13 cellular contexts compared by ENCODE assay signal in genomic region chr7:2103071-2103898, GRCh38.
DNase-seq lines count a peak whose midpoint lies in the region; ATAC-seq, FAIRE-seq and TF ChIP-seq lines count a peak whose summit lies in the region.
"Had no signal": no experiment of that assay in that cellular context is flagged by ENCODE, and none has a peak within 500 bp of the region (broad histone marks: within the 10 kb centered on the region; RNA-seq: fewer than 3 reads in every experiment).

No MANE protein-coding gene starts in this region.

- H3K4me2 ChIP-seq in Karpas-422 (ENCODE audit: low read depth, low read length, poor library complexity, severe bottlenecking), result peak overlapping the region; percentile 39
- no peak overlapping the region for H3K4me2 ChIP-seq in H1 (ENCODE audit: insufficient read depth in 1 of 2, low read depth in 2 of 2, low read length in 2 of 2)
- H3K4me2 ChIP-seq in osteoblast (ENCODE audit: insufficient read depth, low read length), result peak overlapping the region; percentile 57

- H3K4ac ChIP-seq in H1 (replicated peaks; ENCODE audit: insufficient read length, low read depth, low read length), result peak overlapping the region; percentile 83

- TF ChIP-seq RAD21 in H1 (IDR thresholded peaks at IDR 0.05 in 1 of 2, conservative IDR thresholded peaks at IDR 0.05 in 1 of 2; ENCODE audit: low read depth in 2 of 2, low read length in 2 of 2), result no peak

- H2AK5ac ChIP-seq in H1 (ENCODE audit: low read depth, low read length), result peak overlapping the region; percentile 98

- H3K79me2 ChIP-seq in ACC112 (ENCODE audit: control insufficient read depth, insufficient read depth, low read length, unreplicated experiment), result peaks cover 3% of the 10 kb centered on the region
- no peaks in the 10 kb centered on the region; the same call in 1 of the 2 replicates for H3K79me2 ChIP-seq in Karpas-422 (ENCODE audit: low read length)
- H3K79me2 ChIP-seq in H1 (ENCODE audit: control insufficient read depth in 1 of 2, insufficient read depth in 2 of 2, low read length in 2 of 2), result peaks cover 0 to 7% of the 10 kb centered on the region in 2 experiments; a peak in 1 of 4 replicates
- peaks cover 10% of the 10 kb centered on the region for H3K79me2 ChIP-seq in osteoblast (ENCODE audit: insufficient read depth, low read length)

- peaks cover 28% of the 10 kb centered on the region for H3K4me1 ChIP-seq in ACC112 (ENCODE audit: control insufficient read depth, insufficient read depth, low read length, unreplicated experiment)
- peaks cover 40% of the 10 kb centered on the region for H3K4me1 ChIP-seq in Karpas-422 (ENCODE audit: low read length)
- peaks cover 0 to 24% (median 9%) of the 10 kb centered on the region in 4 experiments; a peak in 6 of 7 replicates for H3K4me1 ChIP-seq in H1 (replicated peaks in 1 of 4; ENCODE audit: control insufficient read depth in 3 of 4, insufficient read depth in 4 of 4, low read length in 3 of 4)
- H3K4me1 ChIP-seq in osteoblast (ENCODE audit: insufficient read depth, low read length), result peaks cover 18% of the 10 kb centered on the region
- H3K4me1 ChIP-seq: colonic mucosa had no signal

- H3K27me3 ChIP-seq in ACC112 (ENCODE audit: insufficient read depth, low read length) (no peaks in the 10 kb centered on the region), Karpas-422 (ENCODE audit: low read length) (no peaks in the 10 kb centered on the region), H1 (replicated peaks in 1 of 4; ENCODE audit: control insufficient read depth in 3 of 4, extremely low read depth in 1 of 4, insufficient read depth in 3 of 4, low read length in 3 of 4) (no peaks in the 10 kb centered on the region), osteoblast (ENCODE audit: insufficient read depth, low read length) (no peaks in the 10 kb centered on the region)
- H3K27me3 ChIP-seq: colonic mucosa, SJSA1, thyroid gland had no signal

- no peaks in the 10 kb centered on the region for H4K20me1 ChIP-seq in Karpas-422 (ENCODE audit: insufficient read depth, low read depth, low read length)
- peaks cover 0 to 11% of the 10 kb centered on the region in 2 experiments for H4K20me1 ChIP-seq in H1 (replicated peaks in 1 of 2; ENCODE audit: control insufficient read depth in 1 of 2, insufficient read depth in 2 of 2, low read length in 2 of 2)
- H4K20me1 ChIP-seq in osteoblast (ENCODE audit: insufficient read depth, low read length), result no peaks in the 10 kb centered on the region

- FAIRE-seq in H1 (lab: Jason Lieb, UNC), result no peak

- TF ChIP-seq EP300 in H1 (IDR thresholded peaks at IDR 0.05; ENCODE audit: borderline replicate concordance in 1 of 2, low read depth in 2 of 2, low read length in 2 of 2), result no peak

- peak overlapping the region; percentile 62; the same call in 1 of the 2 replicates for H2BK5ac ChIP-seq in H1 (ENCODE audit: low read depth, low read length)

- H3K18ac ChIP-seq in H1 (ENCODE audit: extremely low read depth, low read length), result 0 out of 2 replicates have a peak overlapping the region, but pooled peaks have one; percentile 26

- H3K79me1 ChIP-seq in H1 (ENCODE audit: low read depth, low read length), result peaks cover 11% of the 10 kb centered on the region

- no peak overlapping the region for H2BK20ac ChIP-seq in H1 (ENCODE audit: low read length)

- WGBS in H1 (ENCODE audit: extremely low coverage in 1 of 2, insufficient coverage in 1 of 2, insufficient read length in 1 of 2, insufficient replicate concordance in 2 of 2, low coverage in 1 of 2, low lambda C conversion rate in 2 of 2, missing lambda C conversion rate in 1 of 2), 2 experiments, result 92% methylated on average over 36 of the region's 39 CpGs; no CpG with 5 or more reads in 1 of the 2 experiments

- no peak for ATAC-seq in HG03571 (IDR thresholded peaks at IDR 0.05; ENCODE audit: unreplicated experiment)

- no peak overlapping the region for H3K23ac ChIP-seq in H1 (ENCODE audit: insufficient read length)

- peak overlapping the region; percentile 46; the same call in 1 of the 2 replicates for H3K9ac ChIP-seq in Karpas-422 (ENCODE audit: low read length)
- no peak overlapping the region for H3K9ac ChIP-seq in H1 (replicated peaks in 1 of 4; ENCODE audit: extremely low read depth in 1 of 4, low read depth in 3 of 4, low read length in 3 of 4)

- H3K27ac ChIP-seq in ACC112 (ENCODE audit: low read depth, low read length), result peak overlapping the region; percentile 33; the same call in 1 of the 2 replicates
- peak overlapping the region; percentile 44 for H3K27ac ChIP-seq in Karpas-422 (ENCODE audit: low read length)
- 0 out of 2 replicates have a peak overlapping the region, but pooled peaks have one; percentile 14 for H3K27ac ChIP-seq in H1 (ENCODE audit: low read depth, low read length)
- H3K27ac ChIP-seq in osteoblast (ENCODE audit: low read depth, low read length), result peak overlapping the region; percentile 78
- H3K27ac ChIP-seq: colonic mucosa, SJSA1, thyroid gland had no signal

- TF ChIP-seq POLR2A in H1 (IDR thresholded peaks at IDR 0.05; ENCODE audit: control extremely low read depth in 1 of 2, low read depth in 2 of 2, low read length in 2 of 2), result no peak

- no peak overlapping the region for H3K14ac ChIP-seq in H1 (ENCODE audit: insufficient read length)

- peak overlapping the region; percentile 20; the same call in 1 of the 2 replicates for H3K4me3 ChIP-seq in ACC112 (ENCODE audit: low read depth, low read length)
- H3K4me3 ChIP-seq in Karpas-422 (ENCODE audit: low read length), result peak overlapping the region; percentile 10; the same call in 1 of the 2 replicates
- no peak overlapping the region for H3K4me3 ChIP-seq in H1 (ENCODE audit: extremely low read depth in 1 of 4, insufficient read depth in 2 of 4, low read depth in 3 of 4, low read length in 4 of 4)
- no peak overlapping the region for H3K4me3 ChIP-seq in osteoblast (ENCODE audit: insufficient read depth, low read length)
- H3K4me3 ChIP-seq: colonic mucosa, SJSA1, thyroid gland had no signal

- DNase-seq in Karpas-422 (no peak), H1 (ENCODE audit: low read depth in 1 of 2, low spot score in 2 of 2) (no peak), osteoblast (ENCODE audit: insufficient read length, low spot score, missing footprints) (no peak), AG08395 (ENCODE audit: low spot score) (no peak), HT-29 (ENCODE audit: low spot score) (no peak)
- DNase-seq in NK-92 treated with Interleukin-12 subunit alpha and Interleukin-12 subunit beta, amount 100 ng/mL, for 24 hours (lab: John Stamatoyannopoulos, UW), result no peak
- DNase-seq: NCI-H1105 treated with DMSO at 0.1 percent for 48 hours had no signal

- H2AFZ ChIP-seq in ACC112 (ENCODE audit: low read length, unreplicated experiment) (no peak overlapping the region), Karpas-422 (ENCODE audit: low read length) (no peak overlapping the region), H1 (ENCODE audit: low read length) (no peak overlapping the region), osteoblast (ENCODE audit: low read length) (no peak overlapping the region)

- H3K23me2 ChIP-seq in H1 (ENCODE audit: low read depth, low read length), result peaks cover 6% of the 10 kb centered on the region; the same call in 1 of the 2 replicates

- peak overlapping the region; percentile 21 for H4K5ac ChIP-seq in H1 (ENCODE audit: insufficient read length, low read depth, low read length)

- H3K9me3 ChIP-seq in Karpas-422 (ENCODE audit: low read length) (no peaks in the 10 kb centered on the region), H1 (ENCODE audit: insufficient read depth in 2 of 2, low read depth in 1 of 2, low read length in 1 of 2) (no peaks in the 10 kb centered on the region), osteoblast (ENCODE audit: low read depth, low read length) (no peaks in the 10 kb centered on the region)
- H3K9me3 ChIP-seq: colonic mucosa, left ventricle myocardium inferior, SJSA1, thyroid gland had no signal

- TF ChIP-seq CTCF in H1 (IDR thresholded peaks at IDR 0.05; ENCODE audit: control extremely low read depth in 1 of 3, insufficient read depth in 1 of 3, low read depth in 1 of 3, low read length in 3 of 3) (no peak), osteoblast (IDR thresholded peaks at IDR 0.05; ENCODE audit: extremely low read depth, low read depth, low read length) (no peak)

- peak overlapping the region; percentile 90 for H4K8ac ChIP-seq in H1 (ENCODE audit: extremely low read depth, insufficient read depth, low read length)

- peak overlapping the region; percentile 39 for H2BK120ac ChIP-seq in H1 (replicated peaks; ENCODE audit: low read depth, low read length)

- no peaks in the 10 kb centered on the region for H3K9me2 ChIP-seq in Karpas-422 (replicated peaks; ENCODE audit: insufficient read depth, low read length)

- H2BK15ac ChIP-seq in H1 (ENCODE audit: low read length), result peak overlapping the region; percentile 88; the same call in 1 of the 2 replicates

- H2BK12ac ChIP-seq in H1 (ENCODE audit: low read depth, low read length), result peak overlapping the region; percentile 60

- POLR2A ChIA-PET in H1 (lab: Charles Lee; ENCODE audit: partially characterized antibody), result no interaction called here

- CTCF ChIA-PET in H1 (lab: Charles Lee; ENCODE audit: partially characterized antibody), result interaction anchor here (1.2 to 2.1 kb wide), 5 partner anchors 9 to 95 kb away, joined by 3 to 8 read pairs (median 4); no protein-coding TSS in a partner anchor

- H3K56ac ChIP-seq in H1 (replicated peaks; ENCODE audit: insufficient read length, low read depth, low read length), result no peak overlapping the region

- H4K91ac ChIP-seq in H1 (replicated peaks; ENCODE audit: insufficient read length, low read length), result peak overlapping the region; percentile 90

- H3K36me3 ChIP-seq in ACC112 (ENCODE audit: insufficient read depth, low read length) (no peaks in the 10 kb centered on the region), Karpas-422 (ENCODE audit: insufficient read depth, low read length) (no peaks in the 10 kb centered on the region), H1 (ENCODE audit: control insufficient read depth in 2 of 4, insufficient read depth in 4 of 4, low read length in 3 of 4) (no peaks in the 10 kb centered on the region; a peak in 1 of 8 replicates), osteoblast (ENCODE audit: insufficient read depth, low read length) (no peaks in the 10 kb centered on the region)
- H3K36me3 ChIP-seq: colonic mucosa, left ventricle myocardium inferior, SJSA1, thyroid gland had no signal

TF ChIP-seq in H1, 55 proteins besides CTCF, POLR2A, EP300 and RAD21:
- no peak for TF ChIP-seq RBBP5 (IDR thresholded peaks at IDR 0.05; ENCODE audit: borderline replicate concordance, low read depth, low read length)

Comparison
In these comparisons a context has a peak if more than half of its experiments do, and no peak if none do; other contexts are left out.
1. H3K27ac ChIP-seq: peak in every context shown above with its lines; median percentile 78 in osteoblast; 44 in Karpas-422; 33 in ACC112; 14 in H1.
2. H3K4me3 ChIP-seq: peak in ACC112 (single experiment) and Karpas-422 (single experiment); none in H1 (0 of 4) and osteoblast (single experiment).
3. H3K4me2 ChIP-seq: peak in Karpas-422 (single experiment) and osteoblast (single experiment); none in H1 (0 of 2).